In the genomic region with DNA sequence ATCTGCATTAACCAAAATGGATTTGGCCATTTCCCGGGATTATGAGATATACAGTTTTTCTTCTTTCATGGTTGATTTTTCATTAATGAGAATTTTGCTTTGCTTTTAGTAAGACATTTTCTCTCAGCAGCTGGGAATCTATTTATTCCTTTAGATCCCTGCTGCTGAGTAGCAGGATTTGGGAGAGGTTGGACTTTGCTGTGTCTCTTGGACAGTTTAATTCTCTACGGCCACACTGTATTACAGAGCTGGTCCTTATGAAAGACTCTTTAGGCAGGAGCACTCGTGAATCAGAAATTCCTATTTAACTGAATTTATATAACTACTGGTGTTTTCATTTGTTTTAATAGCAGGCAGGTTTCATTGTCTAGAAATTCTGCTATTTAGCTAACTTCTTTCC, we compare ENCODE assay signal across 13 cellular contexts. TPM values are rescaled to one million over a fixed set of nuclear protein-coding genes. Genes with fewer than 3 reads are reported as not detected.
A peak's percentile ranks its signal among the peaks of the same experiment; 100 is the strongest.
DNase-seq lines count a peak whose midpoint lies in the region; ATAC-seq and TF ChIP-seq lines count a peak whose summit lies in the region.
"Had no signal": no experiment of that assay in that cellular context is flagged by ENCODE, and none has a peak within 500 bp of the region (broad histone marks: within the 10 kb centered on the region; RNA-seq: fewer than 3 reads in every experiment).

No MANE protein-coding gene starts in this region.

- peak overlapping the region; percentile 87 for H3K4me2 ChIP-seq in neural progenitor cell

- 78 to 81% methylated on average over 3 of the region's 3 CpGs for WGBS in esophagus squamous epithelium, 2 donors

- no peak for TF ChIP-seq POLR2A in esophagus squamous epithelium (IDR thresholded peaks at IDR 0.05)

- no peak for ATAC-seq in CD4-positive, alpha-beta T cell (ENCODE audit: poor library complexity)
- ATAC-seq: stimulated activated naive CD8-positive, alpha-beta T cell treated with anti-CD3 and anti-CD28 coated beads, Interleukin-15, Interleukin-2, amounts not matched to agents 100 U/mL and 50 U/mL, for 24 hours had no signal

- intact Hi-C loops in CD4-positive, alpha-beta T cell (cut with DNase I, micrococcal nuclease), result loop anchor here in 1 of 2 experiments (5.0 kb wide), 1 partner anchor 176 kb away; the partner anchor contains the start of gene DNAJB5
- intact Hi-C loops in esophagus squamous epithelium (cut with DNase I), result no loop called here

- peaks cover 16% of the 10 kb centered on the region for H3F3A ChIP-seq in neural progenitor cell (ENCODE audit: low read depth)

- H3K36me3 ChIP-seq in esophagus squamous epithelium (no peaks in the 10 kb centered on the region), neural progenitor cell (no peaks in the 10 kb centered on the region)

- DNase-seq in CD4-positive, alpha-beta T cell, result no peak
- DNase-seq in NCI-H69 (lab: John Stamatoyannopoulos, UW) (peak; percentile 33), esophagus squamous epithelium (lab: John Stamatoyannopoulos, UW) (no peak), neural progenitor cell (ENCODE audit: low spot score) (no peak), kidney glomerular epithelial cell (lab: John Stamatoyannopoulos, UW) (no peak), NCI-H2227 treated with DMSO at 0.1 percent for 48 hours (lab: John Stamatoyannopoulos, UW) (no peak), DMS 273 treated with DMSO at 0.1 percent for 48 hours (lab: John Stamatoyannopoulos, UW) (no peak)
- DNase-seq in activated CD4-positive, alpha-beta memory T cell treated with anti-CD3 and anti-CD28 coated beads, Interleukin-2, amount 10 ng/mL, durations not matched to agents 7 days and 5 days, result no peak
- DNase-seq: activated T-cell treated with anti-CD3 and anti-CD28 coated beads for 4 hours; CD4-positive, CD25-positive, alpha-beta regulatory T cell; NCI-H1105; stimulated activated naive CD8-positive, alpha-beta T cell treated with anti-CD3 and anti-CD28 coated beads, Interleukin-15, Interleukin-2, amounts not matched to agents 100 U/mL and 50 U/mL, for 24 hours; T-helper 9 cell had no signal

- no peak overlapping the region for H3K9ac ChIP-seq in neural progenitor cell

- H3K4me3 Mint-ChIP-seq in CD4-positive, alpha-beta T cell, result peak overlapping the region; percentile 98
- H3K4me3 Mint-ChIP-seq in neural progenitor cell, result peak overlapping the region; percentile 93
- H3K4me3 Mint-ChIP-seq in activated CD4-positive, alpha-beta memory T cell treated with anti-CD3 and anti-CD28 coated beads, Interleukin-2, amount 10 ng/mL, durations not matched to agents 7 days and 5 days, result no peak overlapping the region

- no peak overlapping the region for H3K27ac ChIP-seq in CD4-positive, alpha-beta T cell (ENCODE audit: low read depth, low read length)
- H3K27ac ChIP-seq in esophagus squamous epithelium (peak overlapping the region in 2 of 4 donors; percentile 97 to 98), neural progenitor cell (no peak overlapping the region)

- H3K4me3 ChIP-seq in esophagus squamous epithelium (peak overlapping the region in 3 of 4 donors; percentile 75 to 92 (median 92)), neural progenitor cell (peak overlapping the region; percentile 85)

- no peaks in the 10 kb centered on the region for H3K27me3 Mint-ChIP-seq in CD4-positive, alpha-beta T cell
- peaks cover 2% of the 10 kb centered on the region for H3K27me3 Mint-ChIP-seq in neural progenitor cell (ENCODE audit: insufficient read depth, low read depth)
- peaks cover 17% of the 10 kb centered on the region for H3K27me3 Mint-ChIP-seq in activated CD4-positive, alpha-beta memory T cell treated with anti-CD3 and anti-CD28 coated beads, Interleukin-2, amount 10 ng/mL, durations not matched to agents 7 days and 5 days

- H3K79me2 ChIP-seq in neural progenitor cell (ENCODE audit: low read depth), result peaks cover 41% of the 10 kb centered on the region

- H3K36me3 Mint-ChIP-seq in CD4-positive, alpha-beta T cell (ENCODE audit: low read depth), result no peaks in the 10 kb centered on the region
- H3K36me3 Mint-ChIP-seq in neural progenitor cell, result peaks cover 2% of the 10 kb centered on the region
- no peaks in the 10 kb centered on the region for H3K36me3 Mint-ChIP-seq in activated CD4-positive, alpha-beta memory T cell treated with anti-CD3 and anti-CD28 coated beads, Interleukin-2, amount 10 ng/mL, durations not matched to agents 7 days and 5 days (ENCODE audit: low read depth)
- H3K36me3 Mint-ChIP-seq: CD4-positive, CD25-positive, alpha-beta regulatory T cell had no signal

- no peak for TF ChIP-seq CTCF in CD4-positive, alpha-beta T cell (IDR thresholded peaks at IDR 0.05)
- TF ChIP-seq CTCF in esophagus squamous epithelium (IDR thresholded peaks at IDR 0.05), result no peak
- no peak for TF ChIP-seq CTCF in neural progenitor cell (IDR thresholded peaks at IDR 0.05)

- H3K27me3 ChIP-seq in CD4-positive, alpha-beta T cell (ENCODE audit: control insufficient read depth, insufficient read depth, low read length), result no peaks in the 10 kb centered on the region
- no peaks in the 10 kb centered on the region for H3K27me3 ChIP-seq in esophagus squamous epithelium
- no peaks in the 10 kb centered on the region for H3K27me3 ChIP-seq in neural progenitor cell

- H3K27ac Mint-ChIP-seq in CD4-positive, alpha-beta T cell, result no peak overlapping the region
- no peak overlapping the region for H3K27ac Mint-ChIP-seq in neural progenitor cell
- no peak overlapping the region for H3K27ac Mint-ChIP-seq in activated CD4-positive, alpha-beta memory T cell treated with anti-CD3 and anti-CD28 coated beads, Interleukin-2, amount 10 ng/mL, durations not matched to agents 7 days and 5 days

- no peak overlapping the region for H2AFZ ChIP-seq in neural progenitor cell (replicated peaks)

- peaks cover 0 to 34% (median 3%) of the 10 kb centered on the region in 3 donors for H3K4me1 ChIP-seq in esophagus squamous epithelium
- H3K4me1 ChIP-seq in neural progenitor cell, result peaks cover 12% of the 10 kb centered on the region

- no peaks in the 10 kb centered on the region for H3K9me3 Mint-ChIP-seq in CD4-positive, alpha-beta T cell
- H3K9me3 Mint-ChIP-seq in neural progenitor cell, result peaks cover 3% of the 10 kb centered on the region
- H3K9me3 Mint-ChIP-seq in activated CD4-positive, alpha-beta memory T cell treated with anti-CD3 and anti-CD28 coated beads, Interleukin-2, amount 10 ng/mL, durations not matched to agents 7 days and 5 days, result no peaks in the 10 kb centered on the region

- CTCF ChIA-PET in CD4-positive, alpha-beta T cell (lab: Charles Lee), result interaction anchor here (2.4 kb wide), 1 partner anchor 47 kb away, joined by 12 read pairs; no protein-coding TSS in a partner anchor
- CTCF ChIA-PET in activated CD4-positive, alpha-beta memory T cell treated with anti-CD3 and anti-CD28 coated beads, Interleukin-2, amount 10 ng/mL, durations not matched to agents 7 days and 5 days (lab: Charles Lee), result interaction anchor here (0.7 to 2.3 kb wide), 2 partner anchors 315 to 803 kb away, joined by 3 to 6 read pairs; no protein-coding TSS in a partner anchor

- no peaks in the 10 kb centered on the region for H4K20me1 ChIP-seq in neural progenitor cell (ENCODE audit: low read depth)

- POLR2A ChIA-PET in CD4-positive, alpha-beta T cell (lab: Charles Lee), result no interaction called here
- POLR2A ChIA-PET in activated CD4-positive, alpha-beta memory T cell treated with anti-CD3 and anti-CD28 coated beads, Interleukin-2, amount 10 ng/mL, durations not matched to agents 7 days and 5 days (lab: Charles Lee), result no interaction called here

- no peaks in the 10 kb centered on the region for H3K9me3 ChIP-seq in CD4-positive, alpha-beta T cell (ENCODE audit: control insufficient read depth, low read length)
- H3K9me3 ChIP-seq in esophagus squamous epithelium (no peaks in the 10 kb centered on the region), neural progenitor cell (ENCODE audit: low read depth) (no peaks in the 10 kb centered on the region)

- H3K4me1 Mint-ChIP-seq in CD4-positive, alpha-beta T cell (ENCODE audit: low read depth), result peaks cover 35% of the 10 kb centered on the region
- H3K4me1 Mint-ChIP-seq in neural progenitor cell, result peaks cover 19% of the 10 kb centered on the region
- H3K4me1 Mint-ChIP-seq in activated CD4-positive, alpha-beta memory T cell treated with anti-CD3 and anti-CD28 coated beads, Interleukin-2, amount 10 ng/mL, durations not matched to agents 7 days and 5 days, result peaks cover 12% of the 10 kb centered on the region

RNA-seq across cellular contexts. Expression of gene UNC13B, which starts 1.6 kb away (rescaled TPM):
- total RNA-seq in CD4-positive, alpha-beta T cell, result under 1 TPM; 0.38 to 0.84 TPM
- 10 to 100 TPM; 20.2 to 36.8 (median 29.0) TPM for total RNA-seq in esophagus squamous epithelium
- total RNA-seq in neural progenitor cell (ENCODE audit: low replicate concordance), result 40.7 and 44.4 TPM in 2 replicates
- total RNA-seq in activated CD4-positive, alpha-beta memory T cell treated with anti-CD3 and anti-CD28 coated beads, Interleukin-2, amount 10 ng/mL, durations not matched to agents 7 days and 5 days, result under 1 TPM; 0.25 to 0.68 TPM

RNA-seq across cellular contexts. Expression of gene ATOSB, which starts 47.8 kb away (rescaled TPM):
- total RNA-seq in CD4-positive, alpha-beta T cell, result 1 to 10 TPM; 5.0 to 5.1 TPM
- total RNA-seq in esophagus squamous epithelium (10 to 100 TPM; 24.4 to 57.8 (median 32.7) TPM), neural progenitor cell (ENCODE audit: low replicate concordance) (8.5 and 19.8 TPM in 2 replicates)
- 10 to 100 TPM; 24.6 to 26.8 TPM for total RNA-seq in activated CD4-positive, alpha-beta memory T cell treated with anti-CD3 and anti-CD28 coated beads, Interleukin-2, amount 10 ng/mL, durations not matched to agents 7 days and 5 days

Comparison
In these comparisons a context has a peak if more than half of its experiments do, and no peak if none do; other contexts are left out.
1. RNA of gene UNC13B, which starts 1.6 kb away (total RNA-seq): 40.7 to 44.4 TPM in neural progenitor cell and 20.2 to 36.8 TPM in esophagus squamous epithelium; 0.38 to 0.84 TPM in CD4-positive, alpha-beta T cell and 0.25 to 0.68 TPM in activated CD4-positive, alpha-beta memory T cell treated with anti-CD3 and anti-CD28 coated beads, Interleukin-2, amount 10 ng/mL, durations not matched to agents 7 days and 5 days; every median in the first group is over 10 times any median in the second.